Comparison of ENCODE assay signal across 1 cellular context in genomic region chr19:55080121-55080914, GRCh38.
TF ChIP-seq lines count a peak whose summit lies in the region.

No MANE protein-coding gene starts in this region.

TF ChIP-seq in HepG2, 621 proteins besides CTCF, POLR2A, EP300 and RAD21 (continued from another document):
- TF ChIP-seq MXD3 (CRISPR knock-in tag; IDR thresholded peaks at IDR 0.05) (no peak), SNAPC4 (CRISPR knock-in tag; IDR thresholded peaks at IDR 0.05) (no peak), IKZF1 (IDR thresholded peaks at IDR 0.05) (no peak), ZNF597 (CRISPR knock-in tag; IDR thresholded peaks at IDR 0.05) (no peak), RBFOX2 (IDR thresholded peaks at IDR 0.05; ENCODE audit: low read depth, low read length) (no peak; the same call in 1 of the 2 replicates), KIAA2018 (CRISPR knock-in tag; IDR thresholded peaks at IDR 0.05; ENCODE audit: borderline replicate concordance) (no peak), ZFY (CRISPR knock-in tag; IDR thresholded peaks at IDR 0.05) (peak; percentile 1; the same call in 1 of the 2 replicates), DDIT3 (CRISPR knock-in tag; IDR thresholded peaks at IDR 0.05) (no peak)
